In genomic region chr5:77192444-77193050, GRCh38 we compare ENCODE assay signal across 1 cellular context.
TF ChIP-seq lines count a peak whose summit lies in the region.

No MANE protein-coding gene starts in this region.

TF ChIP-seq in HepG2, 621 proteins besides CTCF, POLR2A, EP300 and RAD21 (continued from another document):
- TF ChIP-seq ONECUT2 (CRISPR knock-in tag; IDR thresholded peaks at IDR 0.05) = no peak
- TF ChIP-seq ZNF7 (CRISPR knock-in tag; IDR thresholded peaks at IDR 0.05) = peak; percentile 52; the same call in 1 of the 2 replicates
